26 cellular contexts compared by ENCODE assay signal in the genomic region with DNA sequence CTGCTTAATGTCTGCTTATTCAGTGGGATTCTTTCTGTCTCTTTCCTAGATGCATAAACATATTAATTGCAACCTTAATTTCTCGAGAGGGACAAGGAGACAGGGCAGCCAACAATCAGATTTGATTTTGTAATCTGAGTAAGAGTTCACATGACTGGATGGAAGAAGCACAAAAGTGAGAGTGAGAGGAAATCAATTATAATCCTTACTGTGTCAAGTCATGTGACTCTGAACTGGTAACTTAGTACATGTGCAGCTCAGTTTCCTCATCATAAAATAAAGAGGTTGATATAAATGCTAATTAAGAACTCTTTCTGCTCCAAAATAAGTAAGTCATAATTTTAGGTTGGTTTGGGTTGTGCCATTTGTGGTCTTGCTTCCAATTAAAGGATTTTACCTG.
"Had no signal": no experiment of that assay in that cellular context is flagged by ENCODE, and none has a peak within 500 bp of the region (broad histone marks: within the 10 kb centered on the region; RNA-seq: fewer than 3 reads in every experiment).

No MANE protein-coding gene starts in this region.

- H3K27me3 Mint-ChIP-seq: naive thymus-derived CD8-positive, alpha-beta T cell; stimulated activated naive CD8-positive, alpha-beta T cell treated with anti-CD3 and anti-CD28 coated beads, Interleukin-15, amount 100 ng/mL, for 72 hours had no signal

- H3K27ac ChIP-seq: colonic mucosa, esophagus muscularis mucosa, lower lobe of right lung, neutrophil, pancreas, right lobe of liver, suprapubic skin, transverse colon, upper lobe of right lung, vagina had no signal

- ATAC-seq: left colon; left ventricle myocardium superior; lower lobe of right lung; naive thymus-derived CD8-positive, alpha-beta T cell; pancreas; right lobe of liver; stimulated activated naive CD8-positive, alpha-beta T cell treated with anti-CD3 and anti-CD28 coated beads, Interleukin-15, amount 100 ng/mL, for 72 hours; upper lobe of right lung had no signal

- H3K36me3 ChIP-seq: colonic mucosa, esophagus muscularis mucosa, lower lobe of right lung, neutrophil, pancreas, right lobe of liver, suprapubic skin, transverse colon, upper lobe of right lung, vagina had no signal

- H3K27ac Mint-ChIP-seq: immature natural killer cell; naive thymus-derived CD8-positive, alpha-beta T cell; nephron progenitor cell; stimulated activated naive CD8-positive, alpha-beta T cell treated with anti-CD3 and anti-CD28 coated beads, Interleukin-15, amount 100 ng/mL, for 72 hours had no signal

- DNase-seq: colonic mucosa; dermis blood vessel endothelial cell; effector memory CD4-positive, alpha-beta T cell; hypothalamus; immature natural killer cell; islet precursor cell; kidney glomerular epithelial cell; left colon; left ventricle myocardium superior; lower lobe of right lung; naive thymus-derived CD8-positive, alpha-beta T cell; nephron progenitor cell; pancreas; right lobe of liver; small intestine; stimulated activated CD4-positive, alpha-beta T cell treated with anti-CD3 and anti-CD28 coated beads, Interleukin-1b, Interleukin-23, amount 100 ng/mL, for 48 hours; stimulated activated CD4-positive, alpha-beta T cell treated with anti-CD3 and anti-CD28 coated beads, Interleukin-4, amount 100 ng/mL, for 1 hour; stimulated activated CD8-positive, alpha-beta memory T cell treated with anti-CD3 and anti-CD28 coated beads, Interleukin-4, amount 100 ng/mL, for 48 hours; stimulated activated naive CD4-positive, alpha-beta T cell; stimulated activated naive CD8-positive, alpha-beta T cell treated with anti-CD3 and anti-CD28 coated beads, Interleukin-15, amount 100 ng/mL, for 72 hours; transverse colon; upper lobe of right lung had no signal

- H3K4me3 ChIP-seq: colonic mucosa, esophagus muscularis mucosa, lower lobe of right lung, pancreas, right lobe of liver, suprapubic skin, transverse colon, upper lobe of right lung, vagina had no signal

- H3K36me3 Mint-ChIP-seq: immature natural killer cell; naive thymus-derived CD8-positive, alpha-beta T cell had no signal

- H3K9me3 Mint-ChIP-seq: nephron progenitor cell had no signal

- H3K4me3 Mint-ChIP-seq: immature natural killer cell; naive thymus-derived CD8-positive, alpha-beta T cell; nephron progenitor cell; stimulated activated naive CD8-positive, alpha-beta T cell treated with anti-CD3 and anti-CD28 coated beads, Interleukin-15, amount 100 ng/mL, for 72 hours had no signal

- H3K27me3 ChIP-seq: colonic mucosa, esophagus muscularis mucosa, neutrophil, pancreas, right lobe of liver, suprapubic skin, transverse colon, upper lobe of right lung, vagina had no signal

- H3K4me1 Mint-ChIP-seq: immature natural killer cell; naive thymus-derived CD8-positive, alpha-beta T cell; nephron progenitor cell; stimulated activated naive CD8-positive, alpha-beta T cell treated with anti-CD3 and anti-CD28 coated beads, Interleukin-15, amount 100 ng/mL, for 72 hours had no signal

- H3K4me1 ChIP-seq: colonic mucosa, esophagus muscularis mucosa, lower lobe of right lung, pancreas, right lobe of liver, suprapubic skin, transverse colon, upper lobe of right lung, vagina had no signal
